In the genomic region with DNA sequence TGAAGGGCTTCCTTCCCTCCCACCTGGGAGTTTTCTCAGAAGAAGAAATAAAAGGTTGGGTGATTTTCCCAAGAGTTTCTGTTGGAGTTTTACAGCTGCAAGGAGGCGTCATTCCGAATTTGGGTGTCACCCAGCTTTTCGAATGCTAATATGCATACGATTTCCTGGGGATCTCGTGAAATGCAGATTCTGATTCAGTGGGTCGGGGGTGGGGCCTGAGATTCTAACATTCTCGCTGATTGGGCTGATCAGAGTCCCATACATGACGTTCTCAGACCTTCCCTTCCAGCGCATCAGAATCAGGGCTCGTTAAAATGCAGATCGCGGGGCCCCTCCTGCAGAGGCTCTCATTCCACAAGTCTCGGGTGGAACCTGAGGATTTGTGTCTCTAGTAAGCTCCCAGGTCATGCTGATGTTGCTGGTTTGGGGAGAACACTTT, we compare ENCODE assay signal across 25 cellular contexts.
DNase-seq lines count a peak whose midpoint lies in the region; ATAC-seq, FAIRE-seq and TF ChIP-seq lines count a peak whose summit lies in the region.
"Had no signal": no experiment of that assay in that cellular context is flagged by ENCODE, and none has a peak within 500 bp of the region (broad histone marks: within the 10 kb centered on the region; RNA-seq: fewer than 3 reads in every experiment).

No MANE protein-coding gene starts in this region.

- H3K27ac ChIP-seq in GM23248 = peak overlapping the region; percentile 25; the same call in 1 of the 2 replicates
- H3K27ac ChIP-seq in astrocyte (ENCODE audit: low read depth, low read length) = no peak overlapping the region
- H3K27ac ChIP-seq in subcutaneous abdominal adipose tissue (ENCODE audit: low read depth, low read length) = no peak overlapping the region
- H3K27ac ChIP-seq in RWPE1 = no peak overlapping the region
- H3K27ac ChIP-seq: spleen, VCaP had no signal

- peak; percentile 36 for DNase-seq in GM23248
- no peak for DNase-seq in astrocyte (ENCODE audit: low read depth)
- peak; percentile 38 for DNase-seq in iPS-NIHi11 (ENCODE audit: low spot score)
- DNase-seq in RWPE1 (ENCODE audit: low spot score) = no peak
- no peak for DNase-seq in GF-D8 (lab: John Stamatoyannopoulos, UW)
- DNase-seq: activated CD4-positive, alpha-beta memory T cell treated with anti-CD3 and anti-CD28 coated beads, Interleukin-2, amount 10 ng/mL, durations not matched to agents 7 days and 5 days; activated naive CD4-positive, alpha-beta T cell treated with anti-CD3 and anti-CD28 coated beads for 36 hours; activated T-cell treated with anti-CD3 and anti-CD28 coated beads, Interleukin-2, amount 50 U/mL, for 1 hour; aorta; Calu3; cerebellar nuclear complex; effector memory CD8-positive, alpha-beta T cell; midbrain; MM.1S; NCI-H146; NCI-H2171 treated with DMSO at 0.1 percent for 48 hours; NCI-H748 treated with DMSO at 0.1 percent for 48 hours; spleen; stimulated activated CD4-positive, alpha-beta T cell treated with anti-CD3 and anti-CD28 coated beads, Interleukin-4, amount 100 ng/mL, for 4 hours; substantia nigra had no signal

- H3K27me3 ChIP-seq in GM23248 (replicated peaks; ENCODE audit: insufficient read depth) (no peaks in the 10 kb centered on the region), astrocyte (ENCODE audit: insufficient read depth, low read length) (peaks cover 8% of the 10 kb centered on the region), subcutaneous abdominal adipose tissue (ENCODE audit: control insufficient read depth in 5 of 5, insufficient read depth in 4 of 5, low read length in 5 of 5) (no peaks in the 10 kb centered on the region)
- H3K27me3 ChIP-seq: spleen had no signal

- H3K36me3 Mint-ChIP-seq in astrocyte (ENCODE audit: low read depth, unreplicated experiment) = no peaks in the 10 kb centered on the region

- POLR2A ChIA-PET in RWPE1 (lab: Yijun Ruan, JAX; ENCODE audit: low non-redundant PET) = no interaction called here

- peaks cover 24% of the 10 kb centered on the region for H3F3A ChIP-seq in GM23248 (ENCODE audit: insufficient read depth)

- peaks cover 13% of the 10 kb centered on the region for H3K4me1 Mint-ChIP-seq in astrocyte (ENCODE audit: low read depth, unreplicated experiment)
- H3K4me1 Mint-ChIP-seq: activated CD4-positive, alpha-beta memory T cell treated with anti-CD3 and anti-CD28 coated beads, Interleukin-2, amount 10 ng/mL, durations not matched to agents 7 days and 5 days had no signal

- H3K4me1 ChIP-seq in GM23248 (ENCODE audit: insufficient read depth) = peaks cover 32% of the 10 kb centered on the region
- H3K4me1 ChIP-seq in astrocyte (ENCODE audit: insufficient read depth, low read length) = peaks cover 33% of the 10 kb centered on the region
- H3K4me1 ChIP-seq in subcutaneous abdominal adipose tissue (ENCODE audit: control insufficient read depth in 5 of 5, insufficient read depth in 5 of 5, low read length in 5 of 5) = peaks cover 0 to 22% (median 9%) of the 10 kb centered on the region in 5 donors

- no peak for FAIRE-seq in astrocyte (lab: Jason Lieb, UNC)
- FAIRE-seq: GM19239 had no signal

- H2AFZ ChIP-seq in GM23248 = peak overlapping the region; percentile 57
- no peak overlapping the region for H2AFZ ChIP-seq in astrocyte (ENCODE audit: low read depth, low read length)

- H3K79me2 ChIP-seq in GM23248 (ENCODE audit: insufficient read depth) (no peaks in the 10 kb centered on the region), astrocyte (ENCODE audit: insufficient read depth, low read length) (no peaks in the 10 kb centered on the region)

- no peaks in the 10 kb centered on the region for H3K9me2 ChIP-seq in GM23248 (ENCODE audit: insufficient read depth)

- H3K9me3 ChIP-seq in GM23248 (ENCODE audit: low read depth) (no peaks in the 10 kb centered on the region), astrocyte (ENCODE audit: insufficient read depth, low read depth, low read length) (no peaks in the 10 kb centered on the region), subcutaneous abdominal adipose tissue (ENCODE audit: control insufficient read depth in 5 of 5, low read length in 5 of 5) (no peaks in the 10 kb centered on the region)
- H3K9me3 ChIP-seq: spleen had no signal

- H3K9me3 Mint-ChIP-seq in astrocyte (ENCODE audit: unreplicated experiment) = peaks cover 2% of the 10 kb centered on the region
- H3K9me3 Mint-ChIP-seq: activated CD4-positive, alpha-beta memory T cell treated with anti-CD3 and anti-CD28 coated beads, Interleukin-2, amount 10 ng/mL, durations not matched to agents 7 days and 5 days; activated naive CD4-positive, alpha-beta T cell treated with anti-CD3 and anti-CD28 coated beads for 36 hours; effector memory CD8-positive, alpha-beta T cell; IgD-negative memory B cell had no signal

- H3K27ac Mint-ChIP-seq in astrocyte (ENCODE audit: unreplicated experiment) = no peak overlapping the region
- H3K27ac Mint-ChIP-seq: activated CD4-positive, alpha-beta memory T cell treated with anti-CD3 and anti-CD28 coated beads, Interleukin-2, amount 10 ng/mL, durations not matched to agents 7 days and 5 days; activated naive CD4-positive, alpha-beta T cell treated with anti-CD3 and anti-CD28 coated beads for 36 hours; effector memory CD8-positive, alpha-beta T cell; IgD-negative memory B cell had no signal

- in situ Hi-C loops in GM23248 (cut with MboI) = no loop called here

- no peak for ATAC-seq in HG02981 (IDR thresholded peaks at IDR 0.05; ENCODE audit: unreplicated experiment)
- ATAC-seq: effector memory CD8-positive, alpha-beta T cell had no signal

- 37 to 49% methylated on average over 13 of the region's 13 CpGs for WGBS in GM23248 (ENCODE audit: low coverage in 1 of 2, low lambda C conversion rate in 2 of 2, missing lambda C conversion rate in 2 of 2), 2 experiments

- H3K4me3 ChIP-seq in GM23248 (0 out of 2 replicates have a peak overlapping the region, but pooled peaks have one; percentile 6), astrocyte (ENCODE audit: insufficient read depth, low read depth, low read length) (no peak overlapping the region), subcutaneous abdominal adipose tissue (ENCODE audit: low read depth in 1 of 5, low read length in 5 of 5) (peak overlapping the region in 3 of 5 donors; percentile 8 to 48 (median 42))
- H3K4me3 ChIP-seq: spleen had no signal

- CTCF ChIA-PET in RWPE1 (lab: Yijun Ruan, JAX) = no interaction called here

- no peaks in the 10 kb centered on the region for H4K20me1 ChIP-seq in GM23248 (ENCODE audit: insufficient read depth)
- no peaks in the 10 kb centered on the region for H4K20me1 ChIP-seq in astrocyte (ENCODE audit: insufficient read depth, low read length)

- TF ChIP-seq CTCF in astrocyte (IDR thresholded peaks at IDR 0.05; ENCODE audit: insufficient read depth, low read depth, low read length) (no peak), RWPE1 (conservative IDR thresholded peaks at IDR 0.05; ENCODE audit: low read depth) (no peak)

- H3K36me3 ChIP-seq in GM23248 (ENCODE audit: low read depth) (no peaks in the 10 kb centered on the region), astrocyte (ENCODE audit: insufficient read depth, low read length) (no peaks in the 10 kb centered on the region), subcutaneous abdominal adipose tissue (ENCODE audit: control insufficient read depth in 5 of 5, insufficient read depth in 5 of 5, low read length in 5 of 5) (no peaks in the 10 kb centered on the region)
- H3K36me3 ChIP-seq: spleen had no signal

- H3K4me2 ChIP-seq in GM23248 (ENCODE audit: unreplicated experiment) = peak overlapping the region; percentile 46
- peak overlapping the region; percentile 66 for H3K4me2 ChIP-seq in astrocyte (ENCODE audit: low read length)

- no peak overlapping the region for H3K9ac ChIP-seq in GM23248
- no peak overlapping the region for H3K9ac ChIP-seq in astrocyte (ENCODE audit: low read length)
- H3K9ac ChIP-seq in subcutaneous abdominal adipose tissue (ENCODE audit: low read length in 5 of 5) = no peak overlapping the region

- peaks cover 14% of the 10 kb centered on the region for H3K27me3 Mint-ChIP-seq in astrocyte (ENCODE audit: low read depth, unreplicated experiment)
- H3K27me3 Mint-ChIP-seq: activated CD4-positive, alpha-beta memory T cell treated with anti-CD3 and anti-CD28 coated beads, Interleukin-2, amount 10 ng/mL, durations not matched to agents 7 days and 5 days; effector memory CD8-positive, alpha-beta T cell; IgD-negative memory B cell had no signal

- H3K4me3 Mint-ChIP-seq in astrocyte (ENCODE audit: unreplicated experiment) = no peak overlapping the region
- H3K4me3 Mint-ChIP-seq: activated CD4-positive, alpha-beta memory T cell treated with anti-CD3 and anti-CD28 coated beads, Interleukin-2, amount 10 ng/mL, durations not matched to agents 7 days and 5 days; activated naive CD4-positive, alpha-beta T cell treated with anti-CD3 and anti-CD28 coated beads for 36 hours; effector memory CD8-positive, alpha-beta T cell; IgD-negative memory B cell had no signal

Comparison
In these comparisons a context has a peak if more than half of its experiments do, and no peak if none do; other contexts are left out.
1. DNase-seq: peak in GM23248 (single experiment) and iPS-NIHi11 (single experiment); none in astrocyte (single experiment), RWPE1 (single experiment) and GF-D8 (single experiment).